In the genomic region with DNA sequence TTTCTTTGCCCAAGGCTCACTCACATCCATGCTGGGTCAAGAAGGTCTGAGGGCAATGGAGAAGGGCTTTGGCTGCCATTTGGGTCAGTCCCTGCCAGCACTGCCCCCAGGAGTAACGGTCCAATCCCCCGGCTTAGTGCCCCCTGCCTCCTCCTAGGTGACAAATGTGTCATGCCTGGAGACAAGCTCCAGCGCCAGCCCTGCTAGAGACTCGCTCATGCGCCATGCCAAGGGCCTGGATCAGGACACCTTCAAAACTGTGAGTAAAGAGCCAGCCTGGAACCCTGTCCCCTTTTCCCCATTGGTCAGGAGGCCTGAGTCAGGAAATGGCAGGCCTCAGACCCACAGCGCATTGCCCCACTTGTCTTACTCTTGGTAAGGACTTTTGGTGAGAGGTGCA, we compare ENCODE assay signal across 33 cellular contexts. TPM values are rescaled to one million over a fixed set of nuclear protein-coding genes. Genes with fewer than 3 reads are reported as not detected.
"Had no signal": no experiment of that assay in that cellular context is flagged by ENCODE, and none has a peak within 500 bp of the region (broad histone marks: within the 10 kb centered on the region; RNA-seq: fewer than 3 reads in every experiment).

No MANE protein-coding gene starts in this region.

- H3K4me3 ChIP-seq: left lung, lower lobe of right lung, ovary, right atrium auricular region, right lobe of liver, smooth muscle cell, tibial nerve, uterus had no signal

- ATAC-seq: left colon; left lung; lower lobe of right lung; naive thymus-derived CD8-positive, alpha-beta T cell; right lobe of liver; stimulated activated memory B cell treated with anti-CD40 and anti-IgM and Interleukin-4, amounts not matched to agents 10 μg/mL and 1 μg/mL and 100 μg/mL, for 72 hours; stimulated activated naive CD8-positive, alpha-beta T cell treated with anti-CD3 and anti-CD28 coated beads, Interleukin-15, amount 100 ng/mL, for 72 hours had no signal

- H3K4me2 ChIP-seq: smooth muscle cell had no signal

- H3K9me3 ChIP-seq: left lung, lower lobe of right lung, neutrophil, ovary, right atrium auricular region, right lobe of liver, tibial nerve, uterus had no signal

- H3K27ac Mint-ChIP-seq: nephron; progenitor cell of endocrine pancreas; stimulated activated memory B cell treated with anti-CD40 and anti-IgM and Interleukin-4, amounts not matched to agents 10 μg/mL and 1 μg/mL and 100 μg/mL, for 72 hours; stimulated activated naive CD8-positive, alpha-beta T cell treated with anti-CD3 and anti-CD28 coated beads, Interleukin-15, amount 100 ng/mL, for 72 hours; type B pancreatic cell had no signal

- H3K9me3 Mint-ChIP-seq: naive thymus-derived CD8-positive, alpha-beta T cell; nephron; neural crest cell; stimulated activated memory B cell treated with anti-CD40 and anti-IgM and Interleukin-4, amounts not matched to agents 10 μg/mL and 1 μg/mL and 100 μg/mL, for 72 hours; stimulated activated naive CD8-positive, alpha-beta T cell treated with anti-CD3 and anti-CD28 coated beads, Interleukin-15, amount 100 ng/mL, for 72 hours; type B pancreatic cell had no signal

- H3K4me1 ChIP-seq: uterus had no signal

- DNase-seq: hippocampal formation; left colon; left lung; lower lobe of right lung; mammary epithelial cell; mesenchymal stem cell; naive thymus-derived CD8-positive, alpha-beta T cell; occipital lobe; ovary; right lobe of liver; stimulated activated CD4-positive, alpha-beta T cell treated with anti-CD3 and anti-CD28 coated beads, Interleukin-1b, Interleukin-23, amount 100 ng/mL, for 48 hours; stimulated activated CD4-positive, alpha-beta T cell treated with anti-CD3 and anti-CD28 coated beads, Interleukin-2, amount 100 ng/mL, for 48 hours; stimulated activated CD4-positive, alpha-beta T cell treated with anti-CD3 and anti-CD28 coated beads, Interleukin-4, amount 100 ng/mL, for 4 hours; stimulated activated CD8-positive, alpha-beta memory T cell treated with anti-CD3 and anti-CD28 coated beads, Interleukin-4, amount 100 ng/mL, for 48 hours; stimulated activated naive CD4-positive, alpha-beta T cell treated with Interleukin-2 at 50 U/mL for 16 hours; stimulated activated naive CD8-positive, alpha-beta T cell treated with anti-CD3 and anti-CD28 coated beads, Interleukin-15, amount 100 ng/mL, for 72 hours; substantia nigra; uterus had no signal

- H3K36me3 Mint-ChIP-seq: naive thymus-derived CD8-positive, alpha-beta T cell; stimulated activated memory B cell treated with anti-CD40 and anti-IgM and Interleukin-4, amounts not matched to agents 10 μg/mL and 1 μg/mL and 100 μg/mL, for 72 hours; type B pancreatic cell had no signal

- H3K36me3 ChIP-seq: left lung, lower lobe of right lung, neutrophil, ovary, right atrium auricular region, right lobe of liver, tibial nerve, uterus had no signal

- H3K27me3 ChIP-seq: left lung, ovary, right atrium auricular region, right lobe of liver, tibial nerve, uterus had no signal

- H3K27ac ChIP-seq: left lung, lower lobe of right lung, neutrophil, ovary, right atrium auricular region, right lobe of liver, tibial nerve, uterus had no signal

- H3K4me3 Mint-ChIP-seq: nephron; neural crest cell; stimulated activated memory B cell treated with anti-CD40 and anti-IgM and Interleukin-4, amounts not matched to agents 10 μg/mL and 1 μg/mL and 100 μg/mL, for 72 hours; stimulated activated naive CD8-positive, alpha-beta T cell treated with anti-CD3 and anti-CD28 coated beads, Interleukin-15, amount 100 ng/mL, for 72 hours; type B pancreatic cell had no signal

- H3K27me3 Mint-ChIP-seq: stimulated activated memory B cell treated with anti-CD40 and anti-IgM and Interleukin-4, amounts not matched to agents 10 μg/mL and 1 μg/mL and 100 μg/mL, for 72 hours; stimulated activated naive CD8-positive, alpha-beta T cell treated with anti-CD3 and anti-CD28 coated beads, Interleukin-15, amount 100 ng/mL, for 72 hours had no signal

RNA-seq across cellular contexts. Expression of a gene that starts 3.3 kb away (rescaled TPM):
- total RNA-seq: left colon; left lung; liver; lower lobe of right lung; mammary epithelial cell; mucosa of gallbladder; naive thymus-derived CD8-positive, alpha-beta T cell; neural crest cell; occipital lobe; ovary; progenitor cell of endocrine pancreas; renal cortical epithelial cell; right atrium auricular region; right lobe of liver; smooth muscle cell; temporal lobe; tibial nerve; ureter; uterus had no signal
- polyA plus RNA-seq: keratinocyte; liver; mammary epithelial cell; naive thymus-derived CD8-positive, alpha-beta T cell; smooth muscle cell had no signal
